In genomic region chr1:23098463-23099170, GRCh38 we compare ENCODE assay signal across 1 cellular context.
A peak's percentile ranks its signal among the peaks of the same experiment; 100 is the strongest.
TF ChIP-seq lines count a peak whose summit lies in the region.

No MANE protein-coding gene starts in this region.

TF ChIP-seq in HEK293, 187 proteins besides CTCF, POLR2A, EP300 and RAD21 (continued from another document and continues in another):
- TF ChIP-seq ZNF280C (tag by site-specific recombination; IDR thresholded peaks at IDR 0.05) (no peak), KLF17 (tag by site-specific recombination; IDR thresholded peaks at IDR 0.05) (no peak), ZNF660 (tag by site-specific recombination; IDR thresholded peaks at IDR 0.05) (no peak), ZNF473 (tag by site-specific recombination; IDR thresholded peaks at IDR 0.05) (no peak), ZNF24 (tag by site-specific recombination; IDR thresholded peaks at IDR 0.05) (0 out of 2 replicates have a peak, but pooled peaks have one; percentile 41), ZNF121 (tag by site-specific recombination; IDR thresholded peaks at IDR 0.05) (no peak), RBAK (tag by site-specific recombination; IDR thresholded peaks at IDR 0.05) (no peak), OSR2 (tag by site-specific recombination; IDR thresholded peaks at IDR 0.05) (peak; percentile 38; the same call in 1 of the 2 replicates), ZNF146 (tag by site-specific recombination; IDR thresholded peaks at IDR 0.05) (no peak), ZNF148 (tag by site-specific recombination; IDR thresholded peaks at IDR 0.05; ENCODE audit: borderline replicate concordance) (no peak), ZNF341 (tag by site-specific recombination; IDR thresholded peaks at IDR 0.05; ENCODE audit: low read depth) (no peak), ZNF585B (tag by site-specific recombination; IDR thresholded peaks at IDR 0.05) (no peak), ZNF324 (tag by site-specific recombination; IDR thresholded peaks at IDR 0.05) (no peak), ZNF221 (tag by site-specific recombination; IDR thresholded peaks at IDR 0.05; ENCODE audit: borderline replicate concordance) (no peak), IKZF3 (tag by site-specific recombination; IDR thresholded peaks at IDR 0.05) (no peak), ZNF311 (tag by site-specific recombination; IDR thresholded peaks at IDR 0.05; ENCODE audit: borderline replicate concordance) (no peak), ZNF654 (tag by site-specific recombination; IDR thresholded peaks at IDR 0.05; ENCODE audit: low read depth) (peak; percentile 94), ZIC2 (tag by site-specific recombination; IDR thresholded peaks at IDR 0.05) (no peak), SP2 (tag by site-specific recombination; IDR thresholded peaks at IDR 0.05) (no peak), FEZF1 (tag by site-specific recombination; IDR thresholded peaks at IDR 0.05) (no peak), ZNF133 (tag by site-specific recombination; IDR thresholded peaks at IDR 0.05) (no peak), ZNF112 (tag by site-specific recombination; IDR thresholded peaks at IDR 0.05) (no peak), HOXD13 (CRISPR knock-in tag; IDR thresholded peaks at IDR 0.05; ENCODE audit: borderline replicate concordance) (no peak), ZSCAN30 (tag by site-specific recombination; IDR thresholded peaks at IDR 0.05) (0 out of 2 replicates have a peak, but pooled peaks have one; percentile 12), PRDM10 (tag by site-specific recombination; IDR thresholded peaks at IDR 0.05) (no peak), ZNF544 (tag by site-specific recombination; IDR thresholded peaks at IDR 0.05) (no peak), ZEB2 (tag by site-specific recombination; IDR thresholded peaks at IDR 0.05) (0 out of 2 replicates have a peak, but pooled peaks have one; percentile 63), ZBTB21 (tag by site-specific recombination; IDR thresholded peaks at IDR 0.05) (no peak), ZNF426 (tag by site-specific recombination; IDR thresholded peaks at IDR 0.05) (no peak), ZNF19 (tag by site-specific recombination; IDR thresholded peaks at IDR 0.05; ENCODE audit: low read depth) (no peak), BCL6B (tag by site-specific recombination; IDR thresholded peaks at IDR 0.05) (no peak), ZNF132 (tag by site-specific recombination; IDR thresholded peaks at IDR 0.05; ENCODE audit: borderline replicate concordance) (no peak), HOXC10 (CRISPR knock-in tag; IDR thresholded peaks at IDR 0.05) (no peak), ZNF624 (tag by site-specific recombination; IDR thresholded peaks at IDR 0.05) (no peak), SP7 (tag by site-specific recombination; IDR thresholded peaks at IDR 0.05) (peak; percentile 33; the same call in 1 of the 2 replicates), ZNF292 (tag by site-specific recombination; IDR thresholded peaks at IDR 0.05; ENCODE audit: borderline replicate concordance, low read depth) (no peak), ZBTB8A (tag by site-specific recombination; IDR thresholded peaks at IDR 0.05) (no peak), ZNF555 (tag by site-specific recombination; conservative IDR thresholded peaks at IDR 0.05) (no peak), ZNF488 (tag by site-specific recombination; IDR thresholded peaks at IDR 0.05) (no peak), ZNF354C (tag by site-specific recombination; IDR thresholded peaks at IDR 0.05; ENCODE audit: borderline replicate concordance, low read depth) (no peak), ZNF2 (tag by site-specific recombination; IDR thresholded peaks at IDR 0.05) (0 out of 2 replicates have a peak, but pooled peaks have one; percentile 49), ZNF26 (tag by site-specific recombination; IDR thresholded peaks at IDR 0.05) (no peak), ZNF335 (tag by site-specific recombination; conservative IDR thresholded peaks at IDR 0.05) (no peak), ZNF529 (tag by site-specific recombination; IDR thresholded peaks at IDR 0.05; ENCODE audit: insufficient replicate concordance) (no peak), ZNF561 (tag by site-specific recombination; IDR thresholded peaks at IDR 0.05; ENCODE audit: borderline replicate concordance) (no peak), PATZ1 (tag by site-specific recombination; IDR thresholded peaks at IDR 0.05) (no peak), ZNF501 (tag by site-specific recombination; IDR thresholded peaks at IDR 0.05) (no peak; the same call in 1 of the 2 replicates), MYNN (tag by site-specific recombination; IDR thresholded peaks at IDR 0.05; ENCODE audit: borderline replicate concordance) (no peak), ZNF280D (tag by site-specific recombination; IDR thresholded peaks at IDR 0.05) (0 out of 2 replicates have a peak, but pooled peaks have one; percentile 10)
